Comparison of ENCODE assay signal across 11 cellular contexts in the genomic region with DNA sequence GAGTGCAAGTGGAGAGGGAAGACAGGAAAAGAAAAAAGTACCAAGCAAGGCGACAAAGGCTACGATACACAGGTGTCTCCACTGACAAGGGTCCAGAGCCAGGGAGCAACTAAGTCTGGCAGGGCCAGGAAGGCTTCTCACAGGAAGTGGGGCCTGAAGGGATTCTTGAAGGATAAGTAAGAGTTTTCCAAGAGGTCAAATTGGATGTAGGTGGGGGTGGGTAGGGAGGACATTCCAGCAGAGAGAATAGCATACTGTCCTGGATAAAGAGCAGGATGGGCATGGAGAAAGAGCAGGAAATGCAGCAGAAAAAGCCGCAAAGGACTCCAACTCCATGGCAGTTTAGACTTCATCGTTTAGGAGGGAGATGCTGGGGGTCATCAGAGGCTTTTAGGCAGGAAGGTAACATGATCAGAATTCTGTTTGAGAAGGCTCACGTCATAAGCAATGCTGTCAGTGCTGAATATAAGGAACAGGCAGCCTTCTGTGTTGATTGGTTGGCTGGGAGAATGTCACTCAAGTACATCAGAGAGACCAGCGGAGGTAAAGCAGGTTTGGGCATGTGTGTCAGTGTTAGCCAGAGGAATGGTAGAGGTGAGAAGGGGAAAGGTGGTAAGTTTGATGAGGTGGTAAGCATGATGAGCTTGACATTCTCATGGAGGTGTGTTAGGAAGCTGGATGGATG. TPM values are rescaled to one million over a fixed set of nuclear protein-coding genes. Genes with fewer than 3 reads are reported as not detected.
DNase-seq lines count a peak whose midpoint lies in the region; ATAC-seq and TF ChIP-seq lines count a peak whose summit lies in the region.
"Had no signal": no experiment of that assay in that cellular context is flagged by ENCODE, and none has a peak within 500 bp of the region (broad histone marks: within the 10 kb centered on the region; RNA-seq: fewer than 3 reads in every experiment).

No MANE protein-coding gene starts in this region.

- peak overlapping the region; percentile 89 to 95 (median 93) for H3K27ac Mint-ChIP-seq in CD14-positive monocyte
- H3K27ac Mint-ChIP-seq in activated naive CD8-positive, alpha-beta T cell treated with anti-CD3 and anti-CD28 coated beads, Interleukin-2, amount 50 U/mL, for 24 hours, result peak overlapping the region; percentile 96

- in situ Hi-C loops in IMR-90 (cut with MboI; ENCODE audit: low sequenced_read_pairs), result no loop called here

- CTCF ChIA-PET in IMR-90 (lab: Yijun Ruan, JAX), result no interaction called here

- H3K9me3 ChIP-seq in IMR-90 (ENCODE audit: control insufficient read depth, insufficient read depth, low read length), result no peaks in the 10 kb centered on the region
- H3K9me3 ChIP-seq: esophagus muscularis mucosa had no signal

- H2BK20ac ChIP-seq in IMR-90 (ENCODE audit: low read depth, low read length), result peak overlapping the region; percentile 79; the same call in 1 of the 2 replicates

- no peak for TF ChIP-seq CTCF in CD14-positive monocyte (IDR thresholded peaks at IDR 0.05)
- TF ChIP-seq CTCF in IMR-90 (conservative IDR thresholded peaks at IDR 0.05; ENCODE audit: low read depth, low read length), result no peak

- H3K4ac ChIP-seq in IMR-90 (ENCODE audit: low read depth, low read length), result peak overlapping the region; percentile 87
- no peak overlapping the region for H3K4ac ChIP-seq in mesendoderm (ENCODE audit: low read depth, low read length)

- no peak for ATAC-seq in IMR-90 (ENCODE audit: low read depth)
- peak; percentile 17 for ATAC-seq in activated naive CD8-positive, alpha-beta T cell treated with anti-CD3 and anti-CD28 coated beads, Interleukin-2, amount 50 U/mL, for 24 hours
- ATAC-seq: left cardiac atrium had no signal

- H3K9me3 Mint-ChIP-seq in CD14-positive monocyte, result peaks cover 0 to 4% (median 0%) of the 10 kb centered on the region in 7 donors
- H3K9me3 Mint-ChIP-seq in activated naive CD8-positive, alpha-beta T cell treated with anti-CD3 and anti-CD28 coated beads, Interleukin-2, amount 50 U/mL, for 24 hours, result no peaks in the 10 kb centered on the region

- TF ChIP-seq POLR2A in IMR-90 (IDR thresholded peaks at IDR 0.05; ENCODE audit: low read depth, low read length), result no peak

- dilution Hi-C loops in IMR-90 (cut with HindIII; ENCODE audit: low sequenced_read_pairs, unreplicated experiment), result no loop called here

- H3K27me3 Mint-ChIP-seq in CD14-positive monocyte (ENCODE audit: low read depth in 3 of 3), result no peaks in the 10 kb centered on the region
- no peaks in the 10 kb centered on the region for H3K27me3 Mint-ChIP-seq in activated naive CD8-positive, alpha-beta T cell treated with anti-CD3 and anti-CD28 coated beads, Interleukin-2, amount 50 U/mL, for 24 hours

- H3K4me3 ChIP-seq in IMR-90 (ENCODE audit: insufficient read depth, low read depth, low read length) (no peak overlapping the region), mesendoderm (ENCODE audit: low read length) (no peak overlapping the region)
- H3K4me3 ChIP-seq: esophagus muscularis mucosa had no signal

- no peaks in the 10 kb centered on the region for H3K36me3 ChIP-seq in IMR-90 (ENCODE audit: control insufficient read depth, insufficient read depth, low read length)
- H3K36me3 ChIP-seq in mesendoderm (ENCODE audit: control insufficient read depth, insufficient read depth, low read length), result no peaks in the 10 kb centered on the region
- H3K36me3 ChIP-seq: esophagus muscularis mucosa had no signal

- H4K20me1 ChIP-seq in IMR-90 (ENCODE audit: insufficient read depth, low read length), result no peaks in the 10 kb centered on the region

- H3K9ac ChIP-seq in IMR-90 (ENCODE audit: low read depth, low read length), result no peak overlapping the region
- H3K9ac ChIP-seq in mesendoderm (ENCODE audit: low read length), result no peak overlapping the region

- no peak overlapping the region for H4K5ac ChIP-seq in IMR-90 (ENCODE audit: low read depth, low read length)
- no peak overlapping the region for H4K5ac ChIP-seq in mesendoderm (ENCODE audit: low read length)

- H2BK5ac ChIP-seq in IMR-90 (ENCODE audit: low read depth, low read length, poor library complexity, severe bottlenecking) (peak overlapping the region; percentile 37), mesendoderm (ENCODE audit: low read length) (no peak overlapping the region)

- intact Hi-C loops in CD14-positive monocyte (cut with micrococcal nuclease), result loop anchor here in 1 of 2 donors (5.0 kb wide), 2 partner anchors 32 to 38 kb away; no protein-coding TSS in a partner anchor
- intact Hi-C loops in IMR-90 (cut with micrococcal nuclease), result loop anchor here (5.0 kb wide), 1 partner anchor 38 kb away; no protein-coding TSS in a partner anchor

- peak overlapping the region; percentile 33 for H2AK9ac ChIP-seq in IMR-90 (replicated peaks; ENCODE audit: low read depth, low read length, poor library complexity)

- H3K27ac ChIP-seq in IMR-90 (ENCODE audit: insufficient read depth, low read length) (no peak overlapping the region; the same call in 1 of the 2 replicates), mesendoderm (ENCODE audit: low read depth, low read length) (no peak overlapping the region)

- POLR2A ChIA-PET in IMR-90 (lab: Charles Lee; ENCODE audit: unreplicated experiment), result no interaction called here

- peak overlapping the region; percentile 56; the same call in 1 of the 2 replicates for H3K23ac ChIP-seq in IMR-90 (ENCODE audit: low read depth, low read length)
- no peak overlapping the region for H3K23ac ChIP-seq in mesendoderm (ENCODE audit: low read length)

- H4K91ac ChIP-seq in IMR-90 (ENCODE audit: insufficient read depth, low read depth, low read length), result peak overlapping the region; percentile 86

- WGBS in IMR-90 (ENCODE audit: extremely low coverage in 2 of 2, insufficient read length in 1 of 2), 2 experiments, result 97% methylated on average over 6 of the region's 6 CpGs; no CpG with 5 or more reads in 1 of the 2 experiments
- WGBS in mesendoderm (ENCODE audit: extremely low coverage, insufficient coverage, low lambda C conversion rate), result no CpG with 5 or more reads among the region's 6 CpGs

- peaks cover 97% of the 10 kb centered on the region for H3K4me1 Mint-ChIP-seq in CD14-positive monocyte
- peaks cover 100% of the 10 kb centered on the region for H3K4me1 Mint-ChIP-seq in activated naive CD8-positive, alpha-beta T cell treated with anti-CD3 and anti-CD28 coated beads, Interleukin-2, amount 50 U/mL, for 24 hours

- H3K27me3 ChIP-seq in IMR-90 (ENCODE audit: control insufficient read depth, insufficient read depth, low read length) (no peaks in the 10 kb centered on the region), mesendoderm (ENCODE audit: insufficient read depth, low read length, poor library complexity) (no peaks in the 10 kb centered on the region)
- H3K27me3 ChIP-seq: esophagus muscularis mucosa had no signal

- H4K8ac ChIP-seq in IMR-90 (ENCODE audit: low read depth in 2 of 2, low read length in 2 of 2), result peak overlapping the region; percentile 23 to 64; a peak in 3 of 4 replicates
- H4K8ac ChIP-seq in mesendoderm (ENCODE audit: low read depth, low read length), result no peak overlapping the region

- H3K79me1 ChIP-seq in IMR-90 (ENCODE audit: low read depth in 1 of 2, low read length in 2 of 2) (no peaks in the 10 kb centered on the region), mesendoderm (ENCODE audit: low read length) (no peaks in the 10 kb centered on the region)

- H2BK120ac ChIP-seq in IMR-90 (ENCODE audit: low read depth, low read length) (peak overlapping the region; percentile 86), mesendoderm (ENCODE audit: low read depth, low read length) (no peak overlapping the region)

- peak overlapping the region; percentile 91 for H3K14ac ChIP-seq in IMR-90 (replicated peaks; ENCODE audit: low read depth, low read length)

- H2AFZ ChIP-seq in IMR-90 (replicated peaks; ENCODE audit: low read length, poor library complexity), result peak overlapping the region; percentile 28

- H3K4me2 ChIP-seq in IMR-90 (ENCODE audit: low read depth, low read length) (no peak overlapping the region), mesendoderm (ENCODE audit: low read length) (no peak overlapping the region)

- TF ChIP-seq RAD21 in IMR-90 (IDR thresholded peaks at IDR 0.05; ENCODE audit: low read length), result no peak

- H2BK15ac ChIP-seq in IMR-90 (ENCODE audit: low read depth, low read length) (peak overlapping the region; percentile 41; the same call in 1 of the 3 replicates), mesendoderm (replicated peaks; ENCODE audit: low read depth) (no peak overlapping the region)

- peaks cover 17 to 23% of the 10 kb centered on the region in 2 donors for H3K36me3 Mint-ChIP-seq in CD14-positive monocyte
- peaks cover 20% of the 10 kb centered on the region for H3K36me3 Mint-ChIP-seq in activated naive CD8-positive, alpha-beta T cell treated with anti-CD3 and anti-CD28 coated beads, Interleukin-2, amount 50 U/mL, for 24 hours (ENCODE audit: low read depth)

- H3K4me1 ChIP-seq in IMR-90 (ENCODE audit: control insufficient read depth, insufficient read depth, low read length) (peaks cover 29% of the 10 kb centered on the region), mesendoderm (ENCODE audit: control insufficient read depth, low read depth, low read length) (peaks cover 8% of the 10 kb centered on the region)

- no peak for DNase-seq in CD14-positive monocyte (ENCODE audit: low spot score)
- no peak for DNase-seq in IMR-90
- DNase-seq in activated naive CD8-positive, alpha-beta T cell treated with anti-CD3 and anti-CD28 coated beads, Interleukin-2, amount 50 U/mL, for 24 hours, result no peak
- peak; percentile 75 for DNase-seq in mesendoderm
- DNase-seq in ecto neural progenitor cell (ENCODE audit: low spot score), result no peak
- no peak for DNase-seq in stimulated activated CD8-positive, alpha-beta memory T cell treated with anti-CD3 and anti-CD28 coated beads, Interleukin-4, amount 100 ng/mL, for 48 hours
- DNase-seq in nucleus accumbens (lab: John Stamatoyannopoulos, UW), result no peak
- no peak for DNase-seq in AG08396 (ENCODE audit: low spot score)
- DNase-seq: left cardiac atrium, NCI-H748 treated with DMSO at 0.1 percent for 48 hours had no signal

- peaks cover 13% of the 10 kb centered on the region for H3K9me1 ChIP-seq in IMR-90 (ENCODE audit: insufficient read depth, low read length)

- peak overlapping the region; percentile 39 to 67 for H3K4me3 Mint-ChIP-seq in CD14-positive monocyte
- H3K4me3 Mint-ChIP-seq in activated naive CD8-positive, alpha-beta T cell treated with anti-CD3 and anti-CD28 coated beads, Interleukin-2, amount 50 U/mL, for 24 hours, result peak overlapping the region; percentile 69

- H3K18ac ChIP-seq in IMR-90 (ENCODE audit: low read depth, low read length), result peak overlapping the region; percentile 72; the same call in 1 of the 2 replicates
- H3K18ac ChIP-seq in mesendoderm (ENCODE audit: low read length), result no peak overlapping the region

- H3K79me2 ChIP-seq in mesendoderm (ENCODE audit: control insufficient read depth, insufficient read depth, low read length), result no peaks in the 10 kb centered on the region

- H2AK5ac ChIP-seq in IMR-90 (ENCODE audit: low read depth, low read length) (peak overlapping the region; percentile 87), mesendoderm (ENCODE audit: low read length) (no peak overlapping the region)

- H3K56ac ChIP-seq in IMR-90 (ENCODE audit: extremely low read depth, insufficient read depth, low read length) (no peak overlapping the region), mesendoderm (ENCODE audit: low read length) (no peak overlapping the region)

- no TSS peak for BruUV-seq in IMR-90 (replicated peaks; lab: Mats Ljungman, UMichigan)

RNA-seq across cellular contexts. Expression of gene ARHGAP25, which starts 35.1 kb away (rescaled TPM):
- 10 to 100 TPM; 20.8 to 36.3 TPM for polyA plus RNA-seq in CD14-positive monocyte
- total RNA-seq in IMR-90 (2012; rRNA removed), result 0.28 and 0.36 TPM in 2 replicates
- 0.27 and 0.29 TPM in 2 replicates for polyA plus RNA-seq in IMR-90 (2012; rRNA removed)
- polyA plus RNA-seq in IMR-90 (2012; cell fraction: cytosol; rRNA removed), result 0.24 and 0.30 TPM in 2 replicates
- polyA plus RNA-seq in IMR-90 (2012; cell fraction: nucleus; rRNA removed; ENCODE audit: low replicate concordance), result 0.14 and 0.45 TPM in 2 replicates
- 0.63 TPM for polyA plus RNA-seq in mesendoderm (2013, experiment 1 of 2)
- polyA plus RNA-seq in mesendoderm (2013, experiment 2 of 2), result 0.64 TPM

Comparison
In these comparisons a context has a peak if more than half of its experiments do, and no peak if none do; other contexts are left out.
1. RNA of gene ARHGAP25, which starts 35.1 kb away (polyA plus RNA-seq): 20.8 to 36.3 TPM in CD14-positive monocyte; 0.14 to 0.45 TPM in IMR-90; every median in the first group is over 10 times any median in the second.